In genomic region chr16:31071861-31072260, GRCh38 we compare ENCODE assay signal across 8 cellular contexts. TPM values are rescaled to one million over a fixed set of nuclear protein-coding genes. Genes with fewer than 3 reads are reported as not detected.
A peak's percentile ranks its signal among the peaks of the same experiment; 100 is the strongest.
DNase-seq lines count a peak whose midpoint lies in the region; ATAC-seq and TF ChIP-seq lines count a peak whose summit lies in the region.

No MANE protein-coding gene starts in this region.

- peak overlapping the region; percentile 100 for H3K4me3 ChIP-seq in LNCaP clone FGC (ENCODE audit: low read depth, low read length)

- intact Hi-C loops in natural killer cell (cut with micrococcal nuclease) = no loop called here

- ATAC-seq in natural killer cell = no peak
- no peak for ATAC-seq in GM21717 (IDR thresholded peaks at IDR 0.05; ENCODE audit: unreplicated experiment)
- no peak for ATAC-seq in activated CD4-positive, CD25-positive, alpha-beta regulatory T cell treated with anti-CD3 and anti-CD28 coated beads, Interleukin-2, amount 50 U/mL, for 24 hours

- peaks cover 15% of the 10 kb centered on the region for H3K27me3 Mint-ChIP-seq in brain
- no peaks in the 10 kb centered on the region for H3K27me3 Mint-ChIP-seq in natural killer cell (ENCODE audit: low read depth in 2 of 2)

- H3K4me1 Mint-ChIP-seq in brain (peaks cover 46% of the 10 kb centered on the region), natural killer cell (peaks cover 45 to 47% of the 10 kb centered on the region in 2 donors)

- H3K36me3 Mint-ChIP-seq in brain (peaks cover 3% of the 10 kb centered on the region), natural killer cell (no peaks in the 10 kb centered on the region)

- H3K4me3 Mint-ChIP-seq in brain = peak overlapping the region; percentile 96 to 99 (median 98)
- H3K4me3 Mint-ChIP-seq in natural killer cell = peak overlapping the region; percentile 97

- DNase-seq in COLO668 (lab: John Stamatoyannopoulos, UW; ENCODE audit: unreplicated experiment) (peak; percentile 3), LNCaP clone FGC (ENCODE audit: low read depth) (no peak), natural killer cell (no peak), NCI-H2227 (lab: John Stamatoyannopoulos, UW; ENCODE audit: unreplicated experiment) (no peak), germinal center (ENCODE audit: low spot score) (no peak)

- H3K27ac Mint-ChIP-seq in brain = peak overlapping the region; percentile 97 to 99 (median 99)
- H3K27ac Mint-ChIP-seq in natural killer cell = peak overlapping the region; percentile 95 to 97

- TF ChIP-seq CTCF in LNCaP clone FGC (IDR thresholded peaks at IDR 0.05; ENCODE audit: control insufficient read depth, extremely low read depth, insufficient read depth) (no peak), brain (conservative IDR thresholded peaks at IDR 0.05) (no peak), natural killer cell (IDR thresholded peaks at IDR 0.05) (no peak)

- no peaks in the 10 kb centered on the region for H3K9me3 Mint-ChIP-seq in brain
- no peaks in the 10 kb centered on the region for H3K9me3 Mint-ChIP-seq in natural killer cell

RNA-seq across cellular contexts. Expression of gene ZNF668, which starts 2.2 kb away (rescaled TPM):
- 13.8 TPM for polyA plus RNA-seq in brain (ENCODE audit: insufficient read depth, low read depth, low replicate concordance)
- 10 to 100 TPM; 11.0 to 27.4 (median 22.6) TPM for total RNA-seq in natural killer cell

RNA-seq across cellular contexts. Expression of gene ZNF646, which starts 2.4 kb away (rescaled TPM):
- 25.8 TPM for polyA plus RNA-seq in brain (ENCODE audit: insufficient read depth, low read depth, low replicate concordance)
- total RNA-seq in natural killer cell = 10 to 100 TPM; 22.0 to 31.1 (median 30.1) TPM

RNA-seq across cellular contexts. Expression of gene PRSS53, which starts 16.9 kb away (rescaled TPM):
- 0.58 TPM for polyA plus RNA-seq in brain (ENCODE audit: insufficient read depth, low read depth, low replicate concordance)
- total RNA-seq in natural killer cell = 1 to 10 TPM; 4.3 to 7.4 (median 5.1) TPM

RNA-seq across cellular contexts. Expression of gene VKORC1, which starts 22.7 kb away (rescaled TPM):
- 131 TPM for polyA plus RNA-seq in brain (ENCODE audit: insufficient read depth, low read depth, low replicate concordance)
- 10 to 100 TPM; 35.9 to 42.1 (median 41.8) TPM for total RNA-seq in natural killer cell

RNA-seq across cellular contexts. Expression of gene BCKDK, which starts 36.3 kb away (rescaled TPM):
- polyA plus RNA-seq in brain (ENCODE audit: insufficient read depth, low read depth, low replicate concordance) = 58.6 TPM
- total RNA-seq in natural killer cell = 10 to 100 TPM in 2 of 3 donors, 1 to 10 TPM in 1; 9.9 to 16.3 (median 12.1) TPM
